9 cellular contexts compared by ENCODE assay signal in the genomic region with DNA sequence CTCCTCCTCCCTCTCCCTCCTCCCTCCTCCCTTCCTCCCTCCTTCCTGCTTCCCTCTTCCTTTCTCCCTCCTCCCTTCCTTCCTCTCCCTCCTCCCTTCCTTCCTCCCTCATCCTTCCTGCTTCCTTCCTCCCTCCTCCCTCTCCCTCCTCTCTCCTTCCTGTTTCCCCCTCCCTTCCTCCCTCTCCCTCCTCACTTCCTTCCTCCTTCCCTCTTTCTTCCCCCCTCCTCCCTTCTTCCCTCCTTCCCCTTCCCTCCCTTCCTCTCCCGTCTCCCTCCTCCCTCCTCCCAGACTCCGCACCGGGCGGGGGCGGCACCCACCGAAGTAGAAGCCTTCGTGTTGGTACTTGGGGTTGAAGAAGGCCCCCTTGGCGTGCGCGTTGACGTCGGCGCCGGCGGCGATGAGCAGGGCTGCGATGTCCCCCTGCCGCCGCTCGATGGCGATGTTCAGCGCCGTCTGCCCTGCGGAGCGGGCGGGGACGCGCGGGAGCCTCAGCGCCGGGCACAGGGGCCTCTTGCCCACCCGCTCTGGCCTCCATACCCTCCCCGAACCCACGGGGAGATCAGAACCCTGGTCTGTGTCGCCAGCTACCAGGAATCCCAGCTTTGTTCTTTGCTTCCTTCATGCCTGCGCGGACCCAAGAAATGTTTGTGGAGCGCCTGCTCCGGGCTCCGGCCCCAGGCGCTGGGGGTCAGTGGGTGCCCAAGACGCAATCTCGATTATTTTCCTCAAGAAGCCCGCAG. TPM values are rescaled to one million over a fixed set of nuclear protein-coding genes. Genes with fewer than 3 reads are reported as not detected.
DNase-seq lines count a peak whose midpoint lies in the region; ATAC-seq, FAIRE-seq and TF ChIP-seq lines count a peak whose summit lies in the region.
"Had no signal": no experiment of that assay in that cellular context is flagged by ENCODE, and none has a peak within 500 bp of the region (broad histone marks: within the 10 kb centered on the region; RNA-seq: fewer than 3 reads in every experiment).

No MANE protein-coding gene starts in this region.

- no peak for TF ChIP-seq POLR2A in GM12891 (IDR thresholded peaks at IDR 0.05; ENCODE audit: low read depth, low read length)

- ATAC-seq in naive thymus-derived CD4-positive, alpha-beta T cell = peak; percentile 90
- peak; percentile 89 to 94 for ATAC-seq in stimulated activated naive B cell treated with anti-CD40 and anti-IgM and Interleukin-4, amounts not matched to agents 10 μg/mL and 1 μg/mL and 100 μg/mL, for 72 hours (replicated peaks)
- ATAC-seq in GM21619 (IDR thresholded peaks at IDR 0.05; ENCODE audit: unreplicated experiment) = no peak

- no peaks in the 10 kb centered on the region for H3K9me2 ChIP-seq in MM.1S (replicated peaks; ENCODE audit: insufficient read depth, low read length)

- H3K4me1 ChIP-seq in naive thymus-derived CD4-positive, alpha-beta T cell (ENCODE audit: control insufficient read depth in 2 of 2, insufficient read depth in 2 of 2, low read length in 2 of 2) = no peaks in the 10 kb centered on the region
- H3K4me1 ChIP-seq in MM.1S (ENCODE audit: low read length) = no peaks in the 10 kb centered on the region

- no peaks in the 10 kb centered on the region for H3K36me3 ChIP-seq in naive thymus-derived CD4-positive, alpha-beta T cell (ENCODE audit: control insufficient read depth in 2 of 3, insufficient read depth in 3 of 3, low read length in 3 of 3)
- no peaks in the 10 kb centered on the region; the same call in 1 of the 2 replicates for H3K36me3 ChIP-seq in MM.1S (replicated peaks; ENCODE audit: insufficient read depth, low read length)

- peak; percentile 96 for FAIRE-seq in GM12891 (lab: Jason Lieb, UNC)

- DNase-seq in GM12891 (ENCODE audit: insufficient read length, low spot score) (peak; percentile 93), NCI-H69 (lab: John Stamatoyannopoulos, UW) (peak; percentile 75), fibroblast of mammary gland (ENCODE audit: low read depth) (peak; percentile 78), MM.1S (no peak)
- peak; percentile 25 for DNase-seq in activated T-helper 1 cell treated with anti-CD3 and anti-CD28 coated beads, Interleukin-12 subunit alpha, Interleukin-12 subunit beta, Interleukin-2, Interleukin-4 antibody, amounts not matched to agents 30 ng/mL and 10 ng/mL and 1 ng/mL, durations not matched to agents 14 hours and 24 hours and 36 hours (ENCODE audit: low spot score)
- peak; percentile 18 to 50 (median 42) for DNase-seq in naive thymus-derived CD4-positive, alpha-beta T cell
- peak; percentile 66 for DNase-seq in stimulated activated naive B cell treated with anti-CD40 and anti-IgM and Interleukin-4, amounts not matched to agents 10 μg/mL and 1 μg/mL and 100 μg/mL, for 72 hours

- no peaks in the 10 kb centered on the region for H3K27me3 ChIP-seq in naive thymus-derived CD4-positive, alpha-beta T cell (ENCODE audit: control insufficient read depth in 2 of 2, insufficient read depth in 2 of 2, low read length in 2 of 2)
- no peaks in the 10 kb centered on the region for H3K27me3 ChIP-seq in MM.1S (replicated peaks; ENCODE audit: insufficient read depth, low read length)

- H3K9me3 ChIP-seq in naive thymus-derived CD4-positive, alpha-beta T cell (ENCODE audit: control insufficient read depth in 2 of 3, low read length in 3 of 3) = no peaks in the 10 kb centered on the region
- no peaks in the 10 kb centered on the region for H3K9me3 ChIP-seq in MM.1S (replicated peaks; ENCODE audit: insufficient read depth, low read length)

- no peaks in the 10 kb centered on the region for H3K9me3 Mint-ChIP-seq in activated T-helper 1 cell treated with anti-CD3 and anti-CD28 coated beads, Interleukin-12 subunit alpha, Interleukin-12 subunit beta, Interleukin-2, Interleukin-4 antibody, amounts not matched to agents 30 ng/mL and 10 ng/mL and 1 ng/mL, durations not matched to agents 14 hours and 24 hours and 36 hours
- peaks cover 0 to 2% (median 0%) of the 10 kb centered on the region in 11 donors for H3K9me3 Mint-ChIP-seq in naive thymus-derived CD4-positive, alpha-beta T cell
- H3K9me3 Mint-ChIP-seq in stimulated activated naive B cell treated with anti-CD40 and anti-IgM and Interleukin-4, amounts not matched to agents 10 μg/mL and 1 μg/mL and 100 μg/mL, for 72 hours = peaks cover 0 to 2% of the 10 kb centered on the region in 2 donors
- H3K9me3 Mint-ChIP-seq: T-helper 1 cell treated with Interleukin-12 subunit alpha and Interleukin-12 subunit beta and Interleukin-4 antibody, amounts not matched to agents 30 μg/mL and 1 μg/mL, for 36 hours had no signal

- no peaks in the 10 kb centered on the region for H3K79me2 ChIP-seq in MM.1S (ENCODE audit: low read length)

- peaks cover 15% of the 10 kb centered on the region for H3K27me3 Mint-ChIP-seq in activated T-helper 1 cell treated with anti-CD3 and anti-CD28 coated beads, Interleukin-12 subunit alpha, Interleukin-12 subunit beta, Interleukin-2, Interleukin-4 antibody, amounts not matched to agents 30 ng/mL and 10 ng/mL and 1 ng/mL, durations not matched to agents 14 hours and 24 hours and 36 hours (ENCODE audit: insufficient read depth)
- peaks cover 0 to 21% (median 4%) of the 10 kb centered on the region in 5 donors for H3K27me3 Mint-ChIP-seq in naive thymus-derived CD4-positive, alpha-beta T cell
- H3K27me3 Mint-ChIP-seq in stimulated activated naive B cell treated with anti-CD40 and anti-IgM and Interleukin-4, amounts not matched to agents 10 μg/mL and 1 μg/mL and 100 μg/mL, for 72 hours = peaks cover 6 to 27% of the 10 kb centered on the region in 2 donors

- H2AFZ ChIP-seq in MM.1S (ENCODE audit: low read length) = no peak overlapping the region

- no peaks in the 10 kb centered on the region for H3K36me3 Mint-ChIP-seq in activated T-helper 1 cell treated with anti-CD3 and anti-CD28 coated beads, Interleukin-12 subunit alpha, Interleukin-12 subunit beta, Interleukin-2, Interleukin-4 antibody, amounts not matched to agents 30 ng/mL and 10 ng/mL and 1 ng/mL, durations not matched to agents 14 hours and 24 hours and 36 hours (ENCODE audit: low read depth)
- H3K36me3 Mint-ChIP-seq in naive thymus-derived CD4-positive, alpha-beta T cell = no peaks in the 10 kb centered on the region
- H3K36me3 Mint-ChIP-seq in stimulated activated naive B cell treated with anti-CD40 and anti-IgM and Interleukin-4, amounts not matched to agents 10 μg/mL and 1 μg/mL and 100 μg/mL, for 72 hours = peaks cover 0 to 1% of the 10 kb centered on the region in 2 donors

- peak overlapping the region; percentile 56 for H3K4me3 ChIP-seq in fibroblast of mammary gland (ENCODE audit: control insufficient read depth, low read depth, low read length)
- H3K4me3 ChIP-seq in naive thymus-derived CD4-positive, alpha-beta T cell (ENCODE audit: low read length) = no peak overlapping the region
- no peak overlapping the region for H3K4me3 ChIP-seq in MM.1S (ENCODE audit: low read length)

- no peaks in the 10 kb centered on the region for H3K4me1 Mint-ChIP-seq in activated T-helper 1 cell treated with anti-CD3 and anti-CD28 coated beads, Interleukin-12 subunit alpha, Interleukin-12 subunit beta, Interleukin-2, Interleukin-4 antibody, amounts not matched to agents 30 ng/mL and 10 ng/mL and 1 ng/mL, durations not matched to agents 14 hours and 24 hours and 36 hours (ENCODE audit: low read depth)
- H3K4me1 Mint-ChIP-seq in naive thymus-derived CD4-positive, alpha-beta T cell = peaks cover 0 to 10% (median 5%) of the 10 kb centered on the region in 7 donors
- H3K4me1 Mint-ChIP-seq in stimulated activated naive B cell treated with anti-CD40 and anti-IgM and Interleukin-4, amounts not matched to agents 10 μg/mL and 1 μg/mL and 100 μg/mL, for 72 hours = peaks cover 5 to 17% of the 10 kb centered on the region in 2 donors

- H3F3A ChIP-seq in MM.1S (ENCODE audit: insufficient read depth, low read length) = no peaks in the 10 kb centered on the region

- TF ChIP-seq CTCF in fibroblast of mammary gland (conservative IDR thresholded peaks at IDR 0.05; ENCODE audit: control insufficient read depth, insufficient read depth, low read depth, low read length) = peak; percentile 44
- no peak for TF ChIP-seq CTCF in MM.1S (IDR thresholded peaks at IDR 0.05; ENCODE audit: low read length)

- H3K9ac ChIP-seq in MM.1S (ENCODE audit: low read length) = no peak overlapping the region

- H3K4me3 Mint-ChIP-seq in activated T-helper 1 cell treated with anti-CD3 and anti-CD28 coated beads, Interleukin-12 subunit alpha, Interleukin-12 subunit beta, Interleukin-2, Interleukin-4 antibody, amounts not matched to agents 30 ng/mL and 10 ng/mL and 1 ng/mL, durations not matched to agents 14 hours and 24 hours and 36 hours = no peak overlapping the region
- H3K4me3 Mint-ChIP-seq in naive thymus-derived CD4-positive, alpha-beta T cell = peak overlapping the region in 7 of 10 donors; percentile 29 to 70 (median 45)
- H3K4me3 Mint-ChIP-seq in stimulated activated naive B cell treated with anti-CD40 and anti-IgM and Interleukin-4, amounts not matched to agents 10 μg/mL and 1 μg/mL and 100 μg/mL, for 72 hours = peak overlapping the region; percentile 56 to 66
- H3K4me3 Mint-ChIP-seq: T-helper 1 cell treated with Interleukin-12 subunit alpha and Interleukin-12 subunit beta and Interleukin-4 antibody, amounts not matched to agents 30 μg/mL and 1 μg/mL, for 36 hours had no signal

- H3K27ac Mint-ChIP-seq in activated T-helper 1 cell treated with anti-CD3 and anti-CD28 coated beads, Interleukin-12 subunit alpha, Interleukin-12 subunit beta, Interleukin-2, Interleukin-4 antibody, amounts not matched to agents 30 ng/mL and 10 ng/mL and 1 ng/mL, durations not matched to agents 14 hours and 24 hours and 36 hours = no peak overlapping the region
- H3K27ac Mint-ChIP-seq in naive thymus-derived CD4-positive, alpha-beta T cell = peak overlapping the region in 4 of 9 donors; percentile 4 to 56 (median 28)
- peak overlapping the region; percentile 37 for H3K27ac Mint-ChIP-seq in stimulated activated naive B cell treated with anti-CD40 and anti-IgM and Interleukin-4, amounts not matched to agents 10 μg/mL and 1 μg/mL and 100 μg/mL, for 72 hours
- H3K27ac Mint-ChIP-seq: T-helper 1 cell treated with Interleukin-12 subunit alpha and Interleukin-12 subunit beta and Interleukin-4 antibody, amounts not matched to agents 30 μg/mL and 1 μg/mL, for 36 hours had no signal

- H3K4me2 ChIP-seq in MM.1S (ENCODE audit: low read depth, low read length) = no peak overlapping the region

- H4K20me1 ChIP-seq in MM.1S (ENCODE audit: insufficient read depth, low read length) = no peaks in the 10 kb centered on the region

- intact Hi-C loops in activated T-helper 1 cell treated with anti-CD3 and anti-CD28 coated beads, Interleukin-12 subunit alpha, Interleukin-12 subunit beta, Interleukin-2, Interleukin-4 antibody, amounts not matched to agents 30 ng/mL and 10 ng/mL and 1 ng/mL, durations not matched to agents 14 hours and 24 hours and 36 hours (cut with micrococcal nuclease) = no loop called here
- intact Hi-C loops in naive thymus-derived CD4-positive, alpha-beta T cell (cut with micrococcal nuclease) = no loop called here

- CTCF ChIA-PET in naive thymus-derived CD4-positive, alpha-beta T cell (lab: Charles Lee) = no interaction called here

- POLR2A ChIA-PET in naive thymus-derived CD4-positive, alpha-beta T cell (lab: Charles Lee) = no interaction called here

- H3K27ac ChIP-seq in naive thymus-derived CD4-positive, alpha-beta T cell (ENCODE audit: low read depth, low read length) = peak overlapping the region; percentile 29
- H3K27ac ChIP-seq in MM.1S (ENCODE audit: low read length) = no peak overlapping the region

RNA-seq across cellular contexts. Expression of a gene that starts 22.2 kb away (rescaled TPM):
- polyA plus RNA-seq in GM12891 (2012; ENCODE audit: low read depth, missing spikeins) = 1.5 TPM
- 0.26 and 0.51 TPM in 2 replicates for total RNA-seq in activated T-helper 1 cell treated with anti-CD3 and anti-CD28 coated beads, Interleukin-12 subunit alpha, Interleukin-12 subunit beta, Interleukin-2, Interleukin-4 antibody, amounts not matched to agents 30 ng/mL and 10 ng/mL and 1 ng/mL, durations not matched to agents 14 hours and 24 hours and 36 hours
- under 1 TPM in 3 of 5 experiments, not detected in 2; 0.15 to 0.64 (median 0.48) TPM for total RNA-seq in naive thymus-derived CD4-positive, alpha-beta T cell
- not detected for polyA plus RNA-seq in naive thymus-derived CD4-positive, alpha-beta T cell

RNA-seq across cellular contexts. Expression of a gene that starts 59.6 kb away (rescaled TPM):
- 1.2 TPM for polyA plus RNA-seq in GM12891 (2012; ENCODE audit: low read depth, missing spikeins)
- not detected in 2 replicates for total RNA-seq in activated T-helper 1 cell treated with anti-CD3 and anti-CD28 coated beads, Interleukin-12 subunit alpha, Interleukin-12 subunit beta, Interleukin-2, Interleukin-4 antibody, amounts not matched to agents 30 ng/mL and 10 ng/mL and 1 ng/mL, durations not matched to agents 14 hours and 24 hours and 36 hours
- not detected for total RNA-seq in naive thymus-derived CD4-positive, alpha-beta T cell
- polyA plus RNA-seq in naive thymus-derived CD4-positive, alpha-beta T cell = not detected
